ENCODE assay signal across 23 cellular contexts in the genomic region with DNA sequence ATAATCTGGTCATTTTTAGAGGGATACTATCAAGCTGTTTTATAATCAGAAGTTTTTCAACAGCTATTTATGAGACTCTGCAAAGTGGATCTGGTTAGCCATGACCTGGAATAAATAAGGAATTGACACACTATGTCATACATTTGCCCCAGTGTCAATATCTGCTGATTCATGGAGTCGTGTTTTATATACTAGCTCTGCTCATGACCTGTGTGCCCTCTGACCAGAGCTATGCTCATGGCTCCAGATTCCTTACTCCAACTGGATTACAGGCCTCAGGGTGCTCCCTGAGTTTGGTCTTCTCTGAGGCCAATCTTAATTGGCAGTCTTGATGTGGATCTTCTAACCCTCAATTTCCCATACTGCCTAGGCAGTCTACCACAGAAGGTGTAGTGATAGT.
"Had no signal": no experiment of that assay in that cellular context is flagged by ENCODE, and none has a peak within 500 bp of the region (broad histone marks: within the 10 kb centered on the region; RNA-seq: fewer than 3 reads in every experiment).

No MANE protein-coding gene starts in this region.

- H3K9me2 ChIP-seq: SK-N-SH had no signal

- H3K27me3 Mint-ChIP-seq: T-cell had no signal

- H3K36me3 ChIP-seq: MG63 had no signal

- H3K27ac Mint-ChIP-seq: T-cell had no signal

- H3K9ac ChIP-seq: SK-N-SH had no signal

- H3K9me3 ChIP-seq: MG63, SK-N-SH had no signal

- DNase-seq: Karpas-422, KG1, MG63, NCI-H1092, NCI-H1105 treated with DMSO at 0.1 percent for 48 hours, NCI-H1417 treated with DMSO at 0.1 percent for 48 hours, NCI-H146, NCI-H1694 treated with DMSO at 0.1 percent for 48 hours, NCI-H1930, NCI-H2081, NCI-H2107, NCI-H2227 treated with DMSO at 0.1 percent for 48 hours, NCI-H446, NCI-H510A, NCI-H524 treated with DMSO at 0.1 percent for 48 hours, NCI-H69, NCI-H774, SHP77, SK-N-SH, SW 1271, T-cell had no signal

- H3K4me3 Mint-ChIP-seq: T-cell had no signal

- H3K4me3 ChIP-seq: MG63 had no signal

- H3K4me1 Mint-ChIP-seq: T-cell had no signal

- H3K27me3 ChIP-seq: MG63 had no signal

- H3K27ac ChIP-seq: RWPE1 had no signal

- H3K36me3 Mint-ChIP-seq: T-cell had no signal

- ATAC-seq: Panc1, T-cell had no signal

- H3K4me2 ChIP-seq: SK-N-SH had no signal
